ENCODE assay signal across 8 cellular contexts in genomic region chr17:35087731-35088646, GRCh38. TPM values are rescaled to one million over a fixed set of nuclear protein-coding genes. Genes with fewer than 3 reads are reported as not detected.
DNase-seq lines count a peak whose midpoint lies in the region; ATAC-seq and TF ChIP-seq lines count a peak whose summit lies in the region.

No MANE protein-coding gene starts in this region.

- H3K4me1 Mint-ChIP-seq in naive thymus-derived CD8-positive, alpha-beta T cell = peaks cover 13 to 62% (median 46%) of the 10 kb centered on the region in 4 donors

- H3K27me3 ChIP-seq in GM23248 (replicated peaks; ENCODE audit: insufficient read depth) = no peaks in the 10 kb centered on the region
- H3K27me3 ChIP-seq in foreskin keratinocyte = no peaks in the 10 kb centered on the region
- no peaks in the 10 kb centered on the region for H3K27me3 ChIP-seq in vagina

- no peak for TF ChIP-seq POLR2A in vagina (IDR thresholded peaks at IDR 0.05)

- H3K9me3 Mint-ChIP-seq in naive thymus-derived CD8-positive, alpha-beta T cell = no peaks in the 10 kb centered on the region

- no peaks in the 10 kb centered on the region for H3K9me2 ChIP-seq in GM23248 (ENCODE audit: insufficient read depth)

- H3K27ac Mint-ChIP-seq in naive thymus-derived CD8-positive, alpha-beta T cell = peak overlapping the region; percentile 87 to 98 (median 96)

- peaks cover 11% of the 10 kb centered on the region for H3F3A ChIP-seq in GM23248 (ENCODE audit: insufficient read depth)

- H3K36me3 ChIP-seq in GM23248 (ENCODE audit: low read depth) = no peaks in the 10 kb centered on the region
- H3K36me3 ChIP-seq in vagina = no peaks in the 10 kb centered on the region

- H3K27ac ChIP-seq in GM23248 (peak overlapping the region; percentile 10), foreskin keratinocyte (peak overlapping the region; percentile 76), vagina (peak overlapping the region; percentile 97)

- intact Hi-C loops in vagina (cut with DNase I) = loop anchor here (5.0 to 10.0 kb wide), 2 partner anchors 63 to 126 kb away; partner anchors contain the start of genes CCT6B and ZNF830

- peak overlapping the region; percentile 75 for H3K4me3 ChIP-seq in GM23248
- peak overlapping the region; percentile 94 to 96 for H3K4me3 ChIP-seq in vagina

- peak overlapping the region; percentile 78 for H3K4me2 ChIP-seq in GM23248 (ENCODE audit: unreplicated experiment)

- peaks cover 24% of the 10 kb centered on the region for H3K79me2 ChIP-seq in GM23248 (ENCODE audit: insufficient read depth)

- POLR2A ChIA-PET in naive thymus-derived CD8-positive, alpha-beta T cell (lab: Charles Lee) = interaction anchor here (1.0 to 4.1 kb wide), 10 partner anchors 11 to 126 kb away, joined by 3 to 34 read pairs (median 7); partner anchors contain the start of genes CCT6B, LIG3, RFFL and ZNF830

- H3K9ac ChIP-seq in GM23248 = peak overlapping the region; percentile 73

- no peak for TF ChIP-seq CTCF in foreskin keratinocyte (conservative IDR thresholded peaks at IDR 0.05)
- TF ChIP-seq CTCF in vagina (IDR thresholded peaks at IDR 0.05) = no peak

- peaks cover 0 to 11% (median 0%) of the 10 kb centered on the region in 3 donors for H3K36me3 Mint-ChIP-seq in naive thymus-derived CD8-positive, alpha-beta T cell

- H3K27me3 Mint-ChIP-seq in naive thymus-derived CD8-positive, alpha-beta T cell = no peaks in the 10 kb centered on the region

- ATAC-seq in foreskin keratinocyte = no peak
- ATAC-seq in naive thymus-derived CD8-positive, alpha-beta T cell = peak; percentile 3

- peak; percentile 43 for DNase-seq in D341Med (ENCODE audit: low spot score)
- DNase-seq in GM23248 = peak; percentile 69
- DNase-seq in NCI-H69 (lab: John Stamatoyannopoulos, UW) = peak; percentile 87
- peak; percentile 76 for DNase-seq in activated effector memory CD4-positive, alpha-beta T cell treated with anti-CD3 and anti-CD28 coated beads, Interleukin-2, amount 50 U/mL, for 16 hours
- peak in 1 of 2 donors; percentile 26 for DNase-seq in foreskin keratinocyte
- peak in 9 of 10 donors; percentile 3 to 43 (median 33) for DNase-seq in naive thymus-derived CD8-positive, alpha-beta T cell
- no peak for DNase-seq in vagina (ENCODE audit: extremely low spot score in 2 of 2)
- no peak for DNase-seq in HPDE6-E6E7 (ENCODE audit: extremely low spot score)

- H3K4me1 ChIP-seq in GM23248 (ENCODE audit: insufficient read depth) (peaks cover 22% of the 10 kb centered on the region), foreskin keratinocyte (peaks cover 31% of the 10 kb centered on the region), vagina (peaks cover 35% of the 10 kb centered on the region)

- H3K9me3 ChIP-seq in GM23248 (ENCODE audit: low read depth) = no peaks in the 10 kb centered on the region
- no peaks in the 10 kb centered on the region for H3K9me3 ChIP-seq in vagina

- H4K20me1 ChIP-seq in GM23248 (ENCODE audit: insufficient read depth) = no peaks in the 10 kb centered on the region

- 6% methylated on average over 22 of the region's 22 CpGs for WGBS in GM23248 (ENCODE audit: low coverage in 1 of 2, low lambda C conversion rate in 2 of 2, missing lambda C conversion rate in 2 of 2), 2 experiments

- peak overlapping the region; percentile 89 to 98 (median 94) for H3K4me3 Mint-ChIP-seq in naive thymus-derived CD8-positive, alpha-beta T cell

- in situ Hi-C loops in GM23248 (cut with MboI) = loop anchor here (25.0 kb wide), 1 partner anchor 1424 kb away; no protein-coding TSS in a partner anchor

- H2AFZ ChIP-seq in GM23248 = peak overlapping the region; percentile 78

RNA-seq across cellular contexts. Expression of gene RFFL, which starts 24.5 kb away (rescaled TPM):
- 7.0 and 9.0 TPM in 2 replicates for total RNA-seq in GM23248 (2014; rRNA removed; shearing (Covaris generic))
- polyA plus RNA-seq in GM23248 (2016; fragmentation: Nextera tagmentation; extraction: Ambion mirVana) = 3.9 and 4.2 TPM in 2 replicates
- total RNA-seq in foreskin keratinocyte = 22.1 and 23.6 TPM in 2 replicates
- 6.1 and 7.0 TPM in 2 replicates for polyA plus RNA-seq in foreskin keratinocyte
- total RNA-seq in naive thymus-derived CD8-positive, alpha-beta T cell = 10 to 100 TPM; 69.1 to 70.1 TPM
- 10 to 100 TPM; 30.8 to 39.7 (median 31.9) TPM for polyA plus RNA-seq in naive thymus-derived CD8-positive, alpha-beta T cell
- total RNA-seq in vagina = 25.3 TPM

RNA-seq across cellular contexts. Expression of gene RAD51D, which starts 31.7 kb away (rescaled TPM):
- total RNA-seq in GM23248 (2014; rRNA removed; shearing (Covaris generic)) = 2.8 and 9.9 TPM in 2 replicates
- 7.7 and 8.0 TPM in 2 replicates for polyA plus RNA-seq in GM23248 (2016; fragmentation: Nextera tagmentation; extraction: Ambion mirVana)
- 9.6 and 11.0 TPM in 2 replicates for total RNA-seq in foreskin keratinocyte
- 5.8 and 7.2 TPM in 2 replicates for polyA plus RNA-seq in foreskin keratinocyte
- total RNA-seq in naive thymus-derived CD8-positive, alpha-beta T cell = 10 to 100 TPM; 23.5 to 28.7 TPM
- polyA plus RNA-seq in naive thymus-derived CD8-positive, alpha-beta T cell = 10 to 100 TPM in 1 of 3 donors, 1 to 10 TPM in 2; 6.5 to 13.6 (median 8.4) TPM
- total RNA-seq in vagina = 5.2 TPM

RNA-seq across cellular contexts. Expression of gene FNDC8, which starts 33.4 kb away (rescaled TPM):
- not detected in 2 replicates for total RNA-seq in GM23248 (2014; rRNA removed; shearing (Covaris generic))
- polyA plus RNA-seq in GM23248 (2016; fragmentation: Nextera tagmentation; extraction: Ambion mirVana) = not detected in 2 replicates
- not detected in 2 replicates for total RNA-seq in foreskin keratinocyte
- not detected in 2 replicates for polyA plus RNA-seq in foreskin keratinocyte
- not detected for total RNA-seq in naive thymus-derived CD8-positive, alpha-beta T cell
- polyA plus RNA-seq in naive thymus-derived CD8-positive, alpha-beta T cell = not detected
- not detected for total RNA-seq in vagina

RNA-seq across cellular contexts. Expression of gene NLE1, which starts 54.1 kb away (rescaled TPM):
- 16.7 and 18.5 TPM in 2 replicates for total RNA-seq in GM23248 (2014; rRNA removed; shearing (Covaris generic))
- polyA plus RNA-seq in GM23248 (2016; fragmentation: Nextera tagmentation; extraction: Ambion mirVana) (6.8 and 6.9 TPM in 2 replicates), foreskin keratinocyte (33.1 and 34.5 TPM in 2 replicates)
- total RNA-seq in foreskin keratinocyte (28.1 and 29.7 TPM in 2 replicates), vagina (25.8 TPM)
- 10 to 100 TPM; 16.7 to 21.7 TPM for total RNA-seq in naive thymus-derived CD8-positive, alpha-beta T cell
- 1 to 10 TPM; 4.6 to 6.4 (median 5.3) TPM for polyA plus RNA-seq in naive thymus-derived CD8-positive, alpha-beta T cell

RNA-seq across cellular contexts. Expression of gene UNC45B, which starts 59.6 kb away (rescaled TPM):
- total RNA-seq in GM23248 (2014; rRNA removed; shearing (Covaris generic)) = not detected in 2 replicates
- not detected in 2 replicates for polyA plus RNA-seq in GM23248 (2016; fragmentation: Nextera tagmentation; extraction: Ambion mirVana)
- total RNA-seq in foreskin keratinocyte = not detected in 2 replicates
- not detected in 2 replicates for polyA plus RNA-seq in foreskin keratinocyte
- under 1 TPM; 0.36 TPM for total RNA-seq in naive thymus-derived CD8-positive, alpha-beta T cell
- polyA plus RNA-seq in naive thymus-derived CD8-positive, alpha-beta T cell = under 1 TPM; 0.15 to 0.59 (median 0.28) TPM
- total RNA-seq in vagina = not detected

Comparison
In these comparisons a context has a peak if more than half of its experiments do, and no peak if none do; other contexts are left out.
1. DNase-seq: peak in D341Med (single experiment), GM23248 (single experiment), NCI-H69 (single experiment), activated effector memory CD4-positive, alpha-beta T cell treated with anti-CD3 and anti-CD28 coated beads, Interleukin-2, amount 50 U/mL, for 16 hours (single experiment) and naive thymus-derived CD8-positive, alpha-beta T cell (9 of 10); none in vagina (0 of 2) and HPDE6-E6E7 (single experiment).
2. H3K27ac ChIP-seq: peak in every context shown above with its lines; median percentile 97 in vagina; 76 in foreskin keratinocyte; 10 in GM23248.